ENCODE assay signal across 9 cellular contexts in genomic region chr10:103450201-103450695, GRCh38. TPM values are rescaled to one million over a fixed set of nuclear protein-coding genes. Genes with fewer than 3 reads are reported as not detected.
A peak's percentile ranks its signal among the peaks of the same experiment; 100 is the strongest.
DNase-seq lines count a peak whose midpoint lies in the region; ATAC-seq and TF ChIP-seq lines count a peak whose summit lies in the region.
"Had no signal": no experiment of that assay in that cellular context is flagged by ENCODE, and none has a peak within 500 bp of the region (broad histone marks: within the 10 kb centered on the region; RNA-seq: fewer than 3 reads in every experiment).

No MANE protein-coding gene starts in this region.

- H3K36me3 Mint-ChIP-seq in effector memory CD8-positive, alpha-beta T cell (ENCODE audit: insufficient read depth), result peaks cover 47% of the 10 kb centered on the region

- H3K27me3 ChIP-seq in BLaER1 (no peaks in the 10 kb centered on the region), sigmoid colon (no peaks in the 10 kb centered on the region)

- no peak for ATAC-seq in effector memory CD8-positive, alpha-beta T cell (replicated peaks)

- H3K36me3 ChIP-seq in BLaER1 (peaks cover 47% of the 10 kb centered on the region), KOPT-K1 (ENCODE audit: insufficient read depth, low read length) (peaks cover 51% of the 10 kb centered on the region), sigmoid colon (peaks cover 0 to 42% (median 7%) of the 10 kb centered on the region in 4 donors)

- H3K4me1 ChIP-seq in BLaER1, result peaks cover 68% of the 10 kb centered on the region
- H3K4me1 ChIP-seq in sigmoid colon, result peaks cover 0 to 65% (median 37%) of the 10 kb centered on the region in 4 donors

- peak overlapping the region; percentile 83 for H3K4me3 ChIP-seq in BLaER1
- peak overlapping the region in 3 of 4 donors; percentile 72 to 76 (median 73) for H3K4me3 ChIP-seq in sigmoid colon

- H3K4me3 Mint-ChIP-seq in effector memory CD8-positive, alpha-beta T cell, result peak overlapping the region; percentile 95 to 96

- H3K4me1 Mint-ChIP-seq in effector memory CD8-positive, alpha-beta T cell (ENCODE audit: low read depth in 2 of 2), result peaks cover 55 to 64% of the 10 kb centered on the region in 2 donors

- H3K4me2 ChIP-seq in BLaER1, result peak overlapping the region; percentile 100

- H3K9me3 ChIP-seq in BLaER1 (no peaks in the 10 kb centered on the region), KOPT-K1 (ENCODE audit: insufficient read depth, low read length, poor library complexity, severe bottlenecking) (no peaks in the 10 kb centered on the region), sigmoid colon (no peaks in the 10 kb centered on the region)

- H3K27me3 Mint-ChIP-seq in effector memory CD8-positive, alpha-beta T cell, result no peaks in the 10 kb centered on the region

- H3K27ac ChIP-seq in BLaER1 (peak overlapping the region; percentile 84), KOPT-K1 (ENCODE audit: low read depth, low read length, poor library complexity, severe bottlenecking) (peak overlapping the region; percentile 73), sigmoid colon (peak overlapping the region; percentile 81 to 88 (median 86))

- no peak for TF ChIP-seq POLR2A in sigmoid colon (IDR thresholded peaks at IDR 0.05)

- H3K9me3 Mint-ChIP-seq in effector memory CD8-positive, alpha-beta T cell, result no peaks in the 10 kb centered on the region

- peak overlapping the region; percentile 90 to 91 for H3K27ac Mint-ChIP-seq in effector memory CD8-positive, alpha-beta T cell

- no peak for DNase-seq in effector memory CD8-positive, alpha-beta T cell
- DNase-seq in sigmoid colon, result no peak
- DNase-seq in iPS-NIHi11 (ENCODE audit: low spot score), result no peak
- DNase-seq in stimulated activated CD4-positive, alpha-beta T cell treated with anti-CD3 and anti-CD28 coated beads, Interleukin-15, amount 100 ng/mL, for 24 hours, result no peak
- no peak for DNase-seq in AML-193 (lab: John Stamatoyannopoulos, UW)
- no peak for DNase-seq in NCI-H446 treated with DMSO at 0.1 percent for 48 hours (lab: John Stamatoyannopoulos, UW)

- H3K9ac ChIP-seq in BLaER1, result peak overlapping the region; percentile 84

- peaks cover 46% of the 10 kb centered on the region for H4K20me1 ChIP-seq in BLaER1

- intact Hi-C loops in sigmoid colon (cut with DNase I), result no loop called here

- 88 to 91% methylated on average over 12 of the region's 12 CpGs for WGBS in sigmoid colon, 2 donors

- TF ChIP-seq CTCF in sigmoid colon (IDR thresholded peaks at IDR 0.05), result no peak

- no peak for TF ChIP-seq EP300 in sigmoid colon (IDR thresholded peaks at IDR 0.05)

RNA-seq across cellular contexts. Expression of gene CALHM2, which starts 1.9 kb away (rescaled TPM):
- 10 to 100 TPM; 27.4 to 55.4 (median 46.4) TPM for total RNA-seq in sigmoid colon
- polyA plus RNA-seq in sigmoid colon, result 10 to 100 TPM in 2 of 3 donors, 1 to 10 TPM in 1; 5.5 to 20.4 (median 13.7) TPM

RNA-seq across cellular contexts. Expression of gene CALHM1, which starts 8.5 kb away (rescaled TPM):
- total RNA-seq in sigmoid colon, result not detected
- polyA plus RNA-seq in sigmoid colon, result under 1 TPM in 1 of 3 donors, not detected in 2; 0.07 TPM
- total RNA-seq: pulmonary artery endothelial cell had no signal

RNA-seq across cellular contexts. Expression of gene CALHM3, which starts 28.8 kb away (rescaled TPM):
- total RNA-seq in sigmoid colon, result not detected
- not detected for polyA plus RNA-seq in sigmoid colon
- total RNA-seq: pulmonary artery endothelial cell had no signal

RNA-seq across cellular contexts. Expression of gene NEURL1, which starts 43.3 kb away (rescaled TPM):
- total RNA-seq in sigmoid colon, result under 1 TPM in 3 of 4 donors, not detected in 1; 0.41 to 0.71 (median 0.55) TPM
- polyA plus RNA-seq in sigmoid colon, result 10 to 100 TPM; 29.9 to 54.1 (median 31.8) TPM

RNA-seq across cellular contexts. Expression of gene PDCD11, which starts 53.8 kb away (rescaled TPM):
- total RNA-seq in sigmoid colon, result 10 to 100 TPM; 11.0 to 15.0 (median 13.0) TPM
- 10 to 100 TPM in 1 of 3 donors, 1 to 10 TPM in 2; 3.2 to 24.0 (median 6.0) TPM for polyA plus RNA-seq in sigmoid colon
